Comparison of ENCODE assay signal across 1 cellular context in the genomic region with DNA sequence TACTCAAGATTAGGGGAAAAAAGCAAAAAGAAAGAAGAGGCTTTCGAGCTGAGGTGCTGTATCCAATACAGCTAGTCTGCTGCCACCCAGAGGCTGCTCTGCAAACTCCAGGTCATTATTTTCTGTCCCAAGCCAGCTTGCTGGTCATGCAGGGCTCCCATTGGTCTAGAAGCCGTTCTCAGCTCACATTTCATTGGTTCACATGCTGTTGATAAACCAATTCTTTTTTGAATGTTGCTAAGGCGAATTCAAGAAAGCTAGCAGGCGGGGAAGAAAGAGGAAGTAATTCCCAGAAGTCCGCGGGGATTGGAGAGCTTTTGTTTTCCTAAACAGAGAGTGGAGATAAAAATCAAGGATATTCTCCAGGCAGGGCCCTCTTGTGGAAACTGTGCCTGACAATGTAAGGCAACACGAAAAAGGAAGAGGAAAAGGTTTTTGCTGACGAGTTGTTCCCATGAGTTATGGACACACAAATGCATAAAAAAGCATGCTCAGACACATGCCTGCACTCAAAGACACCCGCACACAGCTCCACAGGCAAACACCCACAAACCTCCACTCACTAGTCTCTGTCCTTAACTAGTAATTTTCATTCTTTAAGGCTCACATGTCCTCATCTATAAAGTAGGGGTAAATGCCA.
TF ChIP-seq lines count a peak whose summit lies in the region.

No MANE protein-coding gene starts in this region.

TF ChIP-seq in HepG2, 621 proteins besides CTCF, POLR2A, EP300 and RAD21 (continues in another document):
- TF ChIP-seq, protein P1, sequence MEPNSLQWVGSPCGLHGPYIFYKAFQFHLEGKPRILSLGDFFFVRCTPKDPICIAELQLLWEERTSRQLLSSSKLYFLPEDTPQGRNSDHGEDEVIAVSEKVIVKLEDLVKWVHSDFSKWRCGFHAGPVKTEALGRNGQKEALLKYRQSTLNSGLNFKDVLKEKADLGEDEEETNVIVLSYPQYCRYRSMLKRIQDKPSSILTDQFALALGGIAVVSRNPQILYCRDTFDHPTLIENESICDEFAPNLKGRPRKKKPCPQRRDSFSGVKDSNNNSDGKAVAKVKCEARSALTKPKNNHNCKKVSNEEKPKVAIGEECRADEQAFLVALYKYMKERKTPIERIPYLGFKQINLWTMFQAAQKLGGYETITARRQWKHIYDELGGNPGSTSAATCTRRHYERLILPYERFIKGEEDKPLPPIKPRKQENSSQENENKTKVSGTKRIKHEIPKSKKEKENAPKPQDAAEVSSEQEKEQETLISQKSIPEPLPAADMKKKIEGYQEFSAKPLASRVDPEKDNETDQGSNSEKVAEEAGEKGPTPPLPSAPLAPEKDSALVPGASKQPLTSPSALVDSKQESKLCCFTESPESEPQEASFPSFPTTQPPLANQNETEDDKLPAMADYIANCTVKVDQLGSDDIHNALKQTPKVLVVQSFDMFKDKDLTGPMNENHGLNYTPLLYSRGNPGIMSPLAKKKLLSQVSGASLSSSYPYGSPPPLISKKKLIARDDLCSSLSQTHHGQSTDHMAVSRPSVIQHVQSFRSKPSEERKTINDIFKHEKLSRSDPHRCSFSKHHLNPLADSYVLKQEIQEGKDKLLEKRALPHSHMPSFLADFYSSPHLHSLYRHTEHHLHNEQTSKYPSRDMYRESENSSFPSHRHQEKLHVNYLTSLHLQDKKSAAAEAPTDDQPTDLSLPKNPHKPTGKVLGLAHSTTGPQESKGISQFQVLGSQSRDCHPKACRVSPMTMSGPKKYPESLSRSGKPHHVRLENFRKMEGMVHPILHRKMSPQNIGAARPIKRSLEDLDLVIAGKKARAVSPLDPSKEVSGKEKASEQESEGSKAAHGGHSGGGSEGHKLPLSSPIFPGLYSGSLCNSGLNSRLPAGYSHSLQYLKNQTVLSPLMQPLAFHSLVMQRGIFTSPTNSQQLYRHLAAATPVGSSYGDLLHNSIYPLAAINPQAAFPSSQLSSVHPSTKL (CRISPR knock-in tag; IDR thresholded peaks at IDR 0.05): peak; percentile 23; the same call in 1 of the 2 replicates
- TF ChIP-seq MAFF (IDR thresholded peaks at IDR 0.05; ENCODE audit: low read depth, low read length) (0 out of 2 replicates have a peak, but pooled peaks have one; percentile 38), PHF21A (CRISPR knock-in tag; IDR thresholded peaks at IDR 0.05) (peak; percentile 66; the same call in 1 of the 2 replicates), ZNF629 (CRISPR knock-in tag; conservative IDR thresholded peaks at IDR 0.05) (no peak), RARA (CRISPR knock-in tag; IDR thresholded peaks at IDR 0.05) (no peak), ATF4 (CRISPR knock-in tag; IDR thresholded peaks at IDR 0.05) (no peak), MIXL1 (CRISPR knock-in tag; IDR thresholded peaks at IDR 0.05) (peak; percentile 39; the same call in 1 of the 2 replicates), FOXM1 (CRISPR knock-in tag; IDR thresholded peaks at IDR 0.05) (peak; percentile 75; the same call in 1 of the 2 replicates), ZNF674 (CRISPR knock-in tag; IDR thresholded peaks at IDR 0.05; ENCODE audit: low read depth) (no peak), CHD4 (IDR thresholded peaks at IDR 0.05; ENCODE audit: borderline replicate concordance, low read length) (no peak), HOXD1 (CRISPR knock-in tag; IDR thresholded peaks at IDR 0.05) (0 out of 2 replicates have a peak, but pooled peaks have one; percentile 40), ZNF280D (CRISPR knock-in tag; IDR thresholded peaks at IDR 0.05) (no peak), GATAD1 (CRISPR knock-in tag; IDR thresholded peaks at IDR 0.05) (peak; percentile 67), KLF9 (CRISPR knock-in tag; IDR thresholded peaks at IDR 0.05; ENCODE audit: low read depth) (no peak), GABPB1 (CRISPR knock-in tag; IDR thresholded peaks at IDR 0.05) (peak; percentile 35; the same call in 1 of the 2 replicates), ZBTB25 (CRISPR knock-in tag; IDR thresholded peaks at IDR 0.05) (0 out of 2 replicates have a peak, but pooled peaks have one; percentile 37), KAT8 (CRISPR knock-in tag; IDR thresholded peaks at IDR 0.05) (peak; percentile 33; the same call in 1 of the 2 replicates), RFXANK (CRISPR knock-in tag; IDR thresholded peaks at IDR 0.05) (peak; percentile 94), ZNF580 (CRISPR knock-in tag; IDR thresholded peaks at IDR 0.05; ENCODE audit: borderline replicate concordance, low read depth) (no peak), ZBTB3 (CRISPR knock-in tag; IDR thresholded peaks at IDR 0.05; ENCODE audit: borderline replicate concordance, low read depth) (no peak), NFYC (CRISPR knock-in tag; IDR thresholded peaks at IDR 0.05) (peak; percentile 83), NONO (IDR thresholded peaks at IDR 0.05) (no peak), NONO (CRISPR knock-in tag; conservative IDR thresholded peaks at IDR 0.05) (0 out of 2 replicates have a peak, but pooled peaks have one; percentile 19), ZKSCAN8 (CRISPR knock-in tag; IDR thresholded peaks at IDR 0.05; ENCODE audit: borderline replicate concordance) (0 out of 2 replicates have a peak, but pooled peaks have one; percentile 45), FOXA3 (CRISPR knock-in tag; IDR thresholded peaks at IDR 0.05) (peak; percentile 36; the same call in 1 of the 2 replicates), ZNF547 (CRISPR knock-in tag; IDR thresholded peaks at IDR 0.05) (no peak), TARDBP (CRISPR knock-in tag; IDR thresholded peaks at IDR 0.05) (peak; percentile 69), NR2C2 (CRISPR knock-in tag; IDR thresholded peaks at IDR 0.05; ENCODE audit: borderline replicate concordance) (peak; percentile 54; the same call in 1 of the 2 replicates), HOMEZ (CRISPR knock-in tag; IDR thresholded peaks at IDR 0.05; ENCODE audit: low read depth) (peak; percentile 55; the same call in 1 of the 2 replicates), PHF8 (CRISPR knock-in tag; IDR thresholded peaks at IDR 0.05) (peak; percentile 39; the same call in 1 of the 2 replicates)
- TF ChIP-seq, protein P2, sequence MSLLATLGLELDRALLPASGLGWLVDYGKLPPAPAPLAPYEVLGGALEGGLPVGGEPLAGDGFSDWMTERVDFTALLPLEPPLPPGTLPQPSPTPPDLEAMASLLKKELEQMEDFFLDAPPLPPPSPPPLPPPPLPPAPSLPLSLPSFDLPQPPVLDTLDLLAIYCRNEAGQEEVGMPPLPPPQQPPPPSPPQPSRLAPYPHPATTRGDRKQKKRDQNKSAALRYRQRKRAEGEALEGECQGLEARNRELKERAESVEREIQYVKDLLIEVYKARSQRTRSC (CRISPR knock-in tag; IDR thresholded peaks at IDR 0.05; ENCODE audit: low read depth): no peak
- TF ChIP-seq, protein P3, sequence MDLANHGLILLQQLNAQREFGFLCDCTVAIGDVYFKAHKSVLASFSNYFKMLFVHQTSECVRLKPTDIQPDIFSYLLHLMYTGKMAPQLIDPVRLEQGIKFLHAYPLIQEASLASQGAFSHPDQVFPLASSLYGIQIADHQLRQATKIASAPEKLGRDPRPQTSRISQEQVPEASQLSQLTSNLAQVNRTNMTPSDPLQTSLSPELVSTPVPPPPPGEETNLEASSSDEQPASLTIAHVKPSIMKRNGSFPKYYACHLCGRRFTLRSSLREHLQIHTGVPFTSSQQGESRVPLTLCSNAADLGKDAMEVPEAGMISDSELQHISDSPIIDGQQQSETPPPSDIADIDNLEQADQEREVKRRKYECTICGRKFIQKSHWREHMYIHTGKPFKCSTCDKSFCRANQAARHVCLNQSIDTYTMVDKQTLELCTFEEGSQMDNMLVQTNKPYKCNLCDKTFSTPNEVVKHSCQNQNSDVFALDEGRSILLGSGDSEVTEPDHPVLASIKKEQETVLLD (CRISPR knock-in tag; IDR thresholded peaks at IDR 0.05; ENCODE audit: low read depth): no peak
- TF ChIP-seq, protein P4, sequence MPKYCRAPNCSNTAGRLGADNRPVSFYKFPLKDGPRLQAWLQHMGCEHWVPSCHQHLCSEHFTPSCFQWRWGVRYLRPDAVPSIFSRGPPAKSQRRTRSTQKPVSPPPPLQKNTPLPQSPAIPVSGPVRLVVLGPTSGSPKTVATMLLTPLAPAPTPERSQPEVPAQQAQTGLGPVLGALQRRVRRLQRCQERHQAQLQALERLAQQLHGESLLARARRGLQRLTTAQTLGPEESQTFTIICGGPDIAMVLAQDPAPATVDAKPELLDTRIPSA (CRISPR knock-in tag; IDR thresholded peaks at IDR 0.05; ENCODE audit: borderline replicate concordance): no peak
- TF ChIP-seq, protein P5, sequence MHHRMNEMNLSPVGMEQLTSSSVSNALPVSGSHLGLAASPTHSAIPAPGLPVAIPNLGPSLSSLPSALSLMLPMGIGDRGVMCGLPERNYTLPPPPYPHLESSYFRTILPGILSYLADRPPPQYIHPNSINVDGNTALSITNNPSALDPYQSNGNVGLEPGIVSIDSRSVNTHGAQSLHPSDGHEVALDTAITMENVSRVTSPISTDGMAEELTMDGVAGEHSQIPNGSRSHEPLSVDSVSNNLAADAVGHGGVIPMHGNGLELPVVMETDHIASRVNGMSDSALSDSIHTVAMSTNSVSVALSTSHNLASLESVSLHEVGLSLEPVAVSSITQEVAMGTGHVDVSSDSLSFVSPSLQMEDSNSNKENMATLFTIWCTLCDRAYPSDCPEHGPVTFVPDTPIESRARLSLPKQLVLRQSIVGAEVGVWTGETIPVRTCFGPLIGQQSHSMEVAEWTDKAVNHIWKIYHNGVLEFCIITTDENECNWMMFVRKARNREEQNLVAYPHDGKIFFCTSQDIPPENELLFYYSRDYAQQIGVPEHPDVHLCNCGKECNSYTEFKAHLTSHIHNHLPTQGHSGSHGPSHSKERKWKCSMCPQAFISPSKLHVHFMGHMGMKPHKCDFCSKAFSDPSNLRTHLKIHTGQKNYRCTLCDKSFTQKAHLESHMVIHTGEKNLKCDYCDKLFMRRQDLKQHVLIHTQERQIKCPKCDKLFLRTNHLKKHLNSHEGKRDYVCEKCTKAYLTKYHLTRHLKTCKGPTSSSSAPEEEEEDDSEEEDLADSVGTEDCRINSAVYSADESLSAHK (CRISPR knock-in tag; IDR thresholded peaks at IDR 0.05; ENCODE audit: borderline replicate concordance): no peak
- TF ChIP-seq, protein P6, sequence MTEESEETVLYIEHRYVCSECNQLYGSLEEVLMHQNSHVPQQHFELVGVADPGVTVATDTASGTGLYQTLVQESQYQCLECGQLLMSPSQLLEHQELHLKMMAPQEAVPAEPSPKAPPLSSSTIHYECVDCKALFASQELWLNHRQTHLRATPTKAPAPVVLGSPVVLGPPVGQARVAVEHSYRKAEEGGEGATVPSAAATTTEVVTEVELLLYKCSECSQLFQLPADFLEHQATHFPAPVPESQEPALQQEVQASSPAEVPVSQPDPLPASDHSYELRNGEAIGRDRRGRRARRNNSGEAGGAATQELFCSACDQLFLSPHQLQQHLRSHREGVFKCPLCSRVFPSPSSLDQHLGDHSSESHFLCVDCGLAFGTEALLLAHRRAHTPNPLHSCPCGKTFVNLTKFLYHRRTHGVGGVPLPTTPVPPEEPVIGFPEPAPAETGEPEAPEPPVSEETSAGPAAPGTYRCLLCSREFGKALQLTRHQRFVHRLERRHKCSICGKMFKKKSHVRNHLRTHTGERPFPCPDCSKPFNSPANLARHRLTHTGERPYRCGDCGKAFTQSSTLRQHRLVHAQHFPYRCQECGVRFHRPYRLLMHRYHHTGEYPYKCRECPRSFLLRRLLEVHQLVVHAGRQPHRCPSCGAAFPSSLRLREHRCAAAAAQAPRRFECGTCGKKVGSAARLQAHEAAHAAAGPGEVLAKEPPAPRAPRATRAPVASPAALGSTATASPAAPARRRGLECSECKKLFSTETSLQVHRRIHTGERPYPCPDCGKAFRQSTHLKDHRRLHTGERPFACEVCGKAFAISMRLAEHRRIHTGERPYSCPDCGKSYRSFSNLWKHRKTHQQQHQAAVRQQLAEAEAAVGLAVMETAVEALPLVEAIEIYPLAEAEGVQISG (CRISPR knock-in tag; IDR thresholded peaks at IDR 0.05): peak; percentile 25; the same call in 1 of the 2 replicates
